ENCODE assay signal across 28 cellular contexts in the genomic region with DNA sequence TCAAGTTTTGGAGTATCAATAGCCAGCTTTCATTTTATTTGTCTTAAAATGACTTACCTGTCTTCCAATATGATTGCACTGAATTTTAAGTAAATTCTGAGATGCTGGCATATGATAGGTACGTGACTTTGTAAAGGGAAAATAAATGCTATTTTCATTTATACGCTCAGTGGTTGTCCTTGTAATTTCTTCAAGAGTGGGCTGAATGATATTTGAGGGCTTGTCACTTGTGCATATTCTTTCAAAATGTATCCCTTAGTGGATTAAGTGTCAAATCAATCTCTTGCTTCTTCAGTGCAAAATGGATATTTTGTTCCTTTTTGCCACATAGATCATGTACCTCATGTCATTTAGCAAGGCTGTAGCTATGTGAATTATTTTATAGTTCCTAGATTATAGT.
"Had no signal": no experiment of that assay in that cellular context is flagged by ENCODE, and none has a peak within 500 bp of the region (broad histone marks: within the 10 kb centered on the region; RNA-seq: fewer than 3 reads in every experiment).

No MANE protein-coding gene starts in this region.

- H3K4me3 ChIP-seq: neural progenitor cell, ovary, pancreas, prostate gland, psoas muscle, right atrium auricular region, right lobe of liver, sigmoid colon, skin epidermis, smooth muscle cell, spleen had no signal

- H2AFZ ChIP-seq: neural progenitor cell, parathyroid adenoma had no signal

- H3K27me3 ChIP-seq: ovary, pancreas, right atrium auricular region, right lobe of liver, sigmoid colon, spleen had no signal

- H3K9ac ChIP-seq: neural progenitor cell, parathyroid adenoma had no signal

- H3K36me3 ChIP-seq: neural progenitor cell, neutrophil, ovary, pancreas, prostate gland, right atrium auricular region, right lobe of liver, sigmoid colon, spleen had no signal

- H3K27ac ChIP-seq: neural progenitor cell, neutrophil, ovary, pancreas, parathyroid adenoma, prostate gland, psoas muscle, right atrium auricular region, right lobe of liver, sigmoid colon, skin epidermis, spleen had no signal

- DNase-seq: naive B cell; naive thymus-derived CD4-positive, alpha-beta T cell; naive thymus-derived CD8-positive, alpha-beta T cell; natural killer cell; nephron progenitor cell; nucleus accumbens; occipital lobe; ovary; pancreas; posterior cingulate gyrus; psoas muscle; retina; right cardiac atrium; right lobe of liver; sigmoid colon; small intestine; spleen; stimulated activated CD4-positive, alpha-beta T cell treated with anti-CD3 and anti-CD28 coated beads, Interleukin-12 subunit alpha, Interleukin-12 subunit beta, amount 100 ng/mL, for 4 hours; stimulated activated CD4-positive, alpha-beta T cell treated with anti-CD3 and anti-CD28 coated beads, Interleukin-15, amount 100 ng/mL, for 24 hours; stimulated activated CD4-positive, alpha-beta T cell treated with anti-CD3 and anti-CD28 coated beads, Interleukin-1b, Interleukin-23, amount 100 ng/mL, for 48 hours; stimulated activated CD4-positive, alpha-beta T cell treated with anti-CD3 and anti-CD28 coated beads, Interleukin-2, amount 100 ng/mL, for 24 hours had no signal

- H3K4me2 ChIP-seq: neural progenitor cell, smooth muscle cell had no signal

- H3K79me2 ChIP-seq: parathyroid adenoma had no signal

- H3K9me3 ChIP-seq: neutrophil, ovary, pancreas, prostate gland, psoas muscle, right atrium auricular region, right lobe of liver, sigmoid colon, spleen had no signal
